Comparison of ENCODE assay signal across 9 cellular contexts in genomic region chr17:81858170-81858966, GRCh38. TPM values are rescaled to one million over a fixed set of nuclear protein-coding genes. Genes with fewer than 3 reads are reported as not detected.
A peak's percentile ranks its signal among the peaks of the same experiment; 100 is the strongest.
DNase-seq lines count a peak whose midpoint lies in the region; TF ChIP-seq lines count a peak whose summit lies in the region.
"Had no signal": no experiment of that assay in that cellular context is flagged by ENCODE, and none has a peak within 500 bp of the region (broad histone marks: within the 10 kb centered on the region; RNA-seq: fewer than 3 reads in every experiment).

No MANE protein-coding gene starts in this region.

- intact Hi-C loops in adrenal gland (cut with DNase I) = loop anchor here in 1 of 2 donors (5.0 kb wide), 1 partner anchor 36 kb away; no protein-coding TSS in a partner anchor

- no peaks in the 10 kb centered on the region for H3K9me3 ChIP-seq in HUES48 (ENCODE audit: control insufficient read depth, insufficient read depth, low read length)
- no peaks in the 10 kb centered on the region for H3K9me3 ChIP-seq in adrenal gland (replicated peaks in 1 of 3)
- no peaks in the 10 kb centered on the region for H3K9me3 ChIP-seq in mesodermal cell (ENCODE audit: control insufficient read depth, low read length)

- H3K4me3 ChIP-seq in AG09309 (ENCODE audit: control insufficient read depth, low read depth, low read length) (peak overlapping the region; percentile 85), HUES48 (ENCODE audit: low read depth, low read length) (peak overlapping the region; percentile 82; the same call in 1 of the 2 replicates), adrenal gland (peak overlapping the region in 1 of 4 donors; percentile 83), mesodermal cell (ENCODE audit: extremely low read depth, insufficient read depth, low read length, poor library complexity, severe bottlenecking) (peak overlapping the region; percentile 95)

- no peak overlapping the region for H3K9ac ChIP-seq in HUES48 (ENCODE audit: low read depth, low read length)

- peaks cover 59% of the 10 kb centered on the region for H3K36me3 ChIP-seq in HUES48 (ENCODE audit: control insufficient read depth, insufficient read depth, low read length)
- H3K36me3 ChIP-seq in adrenal gland (replicated peaks in 1 of 2) = peaks cover 0 to 54% of the 10 kb centered on the region in 2 donors
- peaks cover 75% of the 10 kb centered on the region for H3K36me3 ChIP-seq in mesodermal cell (ENCODE audit: control insufficient read depth, insufficient read depth, low read length)

- TF ChIP-seq POLR2A in adrenal gland (IDR thresholded peaks at IDR 0.05) = no peak

- TF ChIP-seq CTCF in AG09309 (IDR thresholded peaks at IDR 0.05; ENCODE audit: control insufficient read depth, insufficient read depth, low read depth, low read length, missing control alignments) (no peak), adrenal gland (IDR thresholded peaks at IDR 0.05) (no peak)

- WGBS in adrenal gland, 4 donors = 68 to 77% (median 69%) methylated on average over 19 to 30 of the region's 30 CpGs
- 94 to 96% methylated on average over 26 to 27 of the region's 30 CpGs for WGBS in mesodermal cell (ENCODE audit: insufficient coverage in 2 of 2), 2 experiments

- H3K27ac ChIP-seq in HUES48 (ENCODE audit: low read depth, low read length) (no peak overlapping the region), adrenal gland (peak overlapping the region in 4 of 5 donors; percentile 93 to 98 (median 94)), mesodermal cell (ENCODE audit: low read depth, low read length, severe bottlenecking) (no peak overlapping the region)

- peaks cover 6% of the 10 kb centered on the region; the same call in 1 of the 2 replicates for H3K4me1 ChIP-seq in HUES48 (ENCODE audit: control insufficient read depth, insufficient read depth, low read length)
- peaks cover 24 to 62% of the 10 kb centered on the region in 2 donors for H3K4me1 ChIP-seq in adrenal gland (replicated peaks in 1 of 2)
- H3K4me1 ChIP-seq in mesodermal cell (ENCODE audit: control insufficient read depth, insufficient read depth, low read length, poor library complexity, severe bottlenecking) = peaks cover 16% of the 10 kb centered on the region

- DNase-seq in AG09309 (ENCODE audit: low read depth) (no peak), adrenal gland (peak in 4 of 7 donors; percentile 40 to 64 (median 54)), SK-N-DZ (ENCODE audit: low spot score) (no peak), occipital lobe (lab: John Stamatoyannopoulos, UW) (no peak), DMS 273 treated with DMSO at 0.1 percent for 48 hours (lab: John Stamatoyannopoulos, UW) (no peak), amniotic stem cell (lab: John Stamatoyannopoulos, UW) (no peak)

- no peaks in the 10 kb centered on the region for H3K27me3 ChIP-seq in HUES48 (ENCODE audit: control insufficient read depth, insufficient read depth, low read length)
- no peaks in the 10 kb centered on the region for H3K27me3 ChIP-seq in adrenal gland

RNA-seq across cellular contexts. Expression of gene P4HB, which starts 2.0 kb away (rescaled TPM):
- total RNA-seq in adrenal gland (1,000 to 10,000 TPM in 5 of 8 donors, 100 to 1,000 TPM in 3; 583 to 2,018 (median 1,149) TPM), occipital lobe (57.4 TPM)
- 1,000 to 10,000 TPM in 1 of 3 donors, 100 to 1,000 TPM in 2; 546 to 2,717 (median 747) TPM for polyA plus RNA-seq in adrenal gland
- 764 TPM for polyA plus RNA-seq in mesodermal cell (2013, experiment 1 of 2)
- polyA plus RNA-seq in mesodermal cell (2013, experiment 2 of 2) = 720 TPM
- 365 and 652 TPM in 2 replicates for polyA plus RNA-seq in SK-N-DZ (2014; cell fraction: cytosol; rRNA removed)
- 524 and 557 TPM in 2 replicates for polyA plus RNA-seq in SK-N-DZ (2014; cell fraction: nucleus; rRNA removed)

RNA-seq across cellular contexts. Expression of gene ARHGDIA, which starts 12.8 kb away (rescaled TPM):
- total RNA-seq in adrenal gland (100 to 1,000 TPM; 134 to 491 (median 236) TPM), occipital lobe (22.9 TPM)
- 100 to 1,000 TPM; 180 to 324 (median 250) TPM for polyA plus RNA-seq in adrenal gland
- polyA plus RNA-seq in mesodermal cell (2013, experiment 1 of 2) = 299 TPM
- 262 TPM for polyA plus RNA-seq in mesodermal cell (2013, experiment 2 of 2)
- 156 and 163 TPM in 2 replicates for polyA plus RNA-seq in SK-N-DZ (2014; cell fraction: cytosol; rRNA removed)
- polyA plus RNA-seq in SK-N-DZ (2014; cell fraction: nucleus; rRNA removed) = 180 and 182 TPM in 2 replicates

RNA-seq across cellular contexts. Expression of gene PPP1R27, which starts 23.5 kb away (rescaled TPM):
- total RNA-seq in adrenal gland (under 1 TPM in 2 of 8 donors, not detected in 6; 0.46 to 0.92 TPM), occipital lobe (not detected)
- polyA plus RNA-seq in adrenal gland = 1 to 10 TPM in 2 of 3 donors, under 1 TPM in 1; 0.22 to 3.1 (median 2.6) TPM
- not detected for polyA plus RNA-seq in mesodermal cell (2013, experiment 1 of 2)
- polyA plus RNA-seq in mesodermal cell (2013, experiment 2 of 2) = not detected
- not detected in 2 replicates for polyA plus RNA-seq in SK-N-DZ (2014; cell fraction: cytosol; rRNA removed)
- not detected in 2 replicates for polyA plus RNA-seq in SK-N-DZ (2014; cell fraction: nucleus; rRNA removed)
- total RNA-seq: mononuclear cell had no signal

RNA-seq across cellular contexts. Expression of gene MCRIP1, which starts 25.3 kb away (rescaled TPM):
- total RNA-seq in adrenal gland = 100 to 1,000 TPM in 1 of 8 donors, 10 to 100 TPM in 7; 63.5 to 115 (median 77.4) TPM
- polyA plus RNA-seq in adrenal gland = 100 to 1,000 TPM in 2 of 3 donors, 1 to 10 TPM in 1; 5.0 to 248 (median 144) TPM
- polyA plus RNA-seq in mesodermal cell (2013, experiment 1 of 2) = 155 TPM
- polyA plus RNA-seq in mesodermal cell (2013, experiment 2 of 2) = 127 TPM
- 261 and 310 TPM in 2 replicates for polyA plus RNA-seq in SK-N-DZ (2014; cell fraction: cytosol; rRNA removed)
- 264 and 270 TPM in 2 replicates for polyA plus RNA-seq in SK-N-DZ (2014; cell fraction: nucleus; rRNA removed)
- 85.9 TPM for total RNA-seq in occipital lobe

RNA-seq across cellular contexts. Expression of gene ALYREF, which starts 33.0 kb away (rescaled TPM):
- total RNA-seq in adrenal gland = 10 to 100 TPM; 15.2 to 69.3 (median 45.0) TPM
- 10 to 100 TPM; 13.0 to 28.2 (median 15.2) TPM for polyA plus RNA-seq in adrenal gland
- polyA plus RNA-seq in mesodermal cell (2013, experiment 1 of 2) = 114 TPM
- polyA plus RNA-seq in mesodermal cell (2013, experiment 2 of 2) = 110 TPM
- 347 and 360 TPM in 2 replicates for polyA plus RNA-seq in SK-N-DZ (2014; cell fraction: cytosol; rRNA removed)
- 122 and 243 TPM in 2 replicates for polyA plus RNA-seq in SK-N-DZ (2014; cell fraction: nucleus; rRNA removed)
- total RNA-seq in occipital lobe = 78.3 TPM

Comparison
In these comparisons a context has a peak if more than half of its experiments do, and no peak if none do; other contexts are left out.
1. DNase-seq: peak in adrenal gland (4 of 7); none in AG09309 (single experiment), SK-N-DZ (single experiment), occipital lobe (single experiment), DMS 273 treated with DMSO at 0.1 percent for 48 hours (single experiment) and amniotic stem cell (single experiment).
2. H3K27ac ChIP-seq: peak in adrenal gland (4 of 5); none in HUES48 (single experiment) and mesodermal cell (single experiment).
3. RNA of gene P4HB, which starts 2.0 kb away (total RNA-seq): 583 to 2,018 TPM in adrenal gland; 57.4 TPM in occipital lobe (single experiment); every median in the first group is over 10 times any median in the second.